Comparison of ENCODE assay signal across 14 cellular contexts in the genomic region with DNA sequence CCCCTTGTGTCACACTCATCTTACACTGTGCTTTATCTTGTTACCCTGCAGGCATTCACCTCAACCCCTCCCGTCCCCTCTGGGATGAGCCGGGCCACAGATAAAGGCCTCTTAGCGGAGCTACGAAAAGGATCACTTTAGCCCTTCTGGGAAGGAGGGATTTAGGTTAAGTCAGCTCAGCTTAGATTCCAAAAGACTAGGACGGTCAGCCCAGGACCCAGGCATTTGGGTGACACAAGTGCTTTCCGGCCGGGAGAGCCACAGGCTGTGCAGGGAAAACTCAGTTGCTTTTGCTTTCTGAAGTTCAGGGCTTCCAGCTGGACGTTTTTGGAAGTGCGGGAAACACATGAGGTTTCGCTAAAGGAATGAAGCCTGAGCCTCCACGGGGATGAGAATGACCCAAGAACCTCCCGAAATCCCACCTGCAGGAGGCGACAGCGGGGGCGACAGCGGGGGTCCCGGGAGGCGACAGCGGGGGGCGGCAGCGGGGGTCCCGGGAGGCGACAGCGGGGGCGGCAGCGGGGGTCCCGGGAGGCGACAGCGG. TPM values are rescaled to one million over a fixed set of nuclear protein-coding genes. Genes with fewer than 3 reads are reported as not detected.
DNase-seq lines count a peak whose midpoint lies in the region; ATAC-seq and TF ChIP-seq lines count a peak whose summit lies in the region.
"Had no signal": no experiment of that assay in that cellular context is flagged by ENCODE, and none has a peak within 500 bp of the region (broad histone marks: within the 10 kb centered on the region; RNA-seq: fewer than 3 reads in every experiment).

No MANE protein-coding gene starts in this region.

- DNase-seq in CD8-positive, alpha-beta memory T cell, result no peak
- DNase-seq in RPMI7951 (ENCODE audit: low read depth), result peak; percentile 55
- DNase-seq in left ventricle myocardium superior, result peak; percentile 12
- no peak for DNase-seq in T1000 (lab: John Stamatoyannopoulos, UW)
- no peak for DNase-seq in erythroblast (lab: John Stamatoyannopoulos, UW)
- no peak for DNase-seq in lower lobe of right lung
- DNase-seq: activated naive CD4-positive, alpha-beta T cell treated with Interleukin-2 at 50 U/mL for 16 hours; nucleus accumbens; stimulated activated naive CD4-positive, alpha-beta T cell had no signal

- no peak overlapping the region for H3K4me3 ChIP-seq in CD8-positive, alpha-beta memory T cell (ENCODE audit: low read length)
- no peak overlapping the region for H3K4me3 ChIP-seq in lower lobe of right lung
- H3K4me3 ChIP-seq: gastroesophageal sphincter, SJCRH30 had no signal

- no peaks in the 10 kb centered on the region for H3K9me3 ChIP-seq in CD8-positive, alpha-beta memory T cell (ENCODE audit: low read length)
- no peaks in the 10 kb centered on the region for H3K9me3 ChIP-seq in lower lobe of right lung
- H3K9me3 ChIP-seq: gastroesophageal sphincter had no signal

- no peaks in the 10 kb centered on the region for H3K27me3 Mint-ChIP-seq in CD8-positive, alpha-beta memory T cell

- CTCF ChIA-PET in CD8-positive, alpha-beta memory T cell (lab: Charles Lee), result no interaction called here

- H3K27ac ChIP-seq in 22Rv1, result no peak overlapping the region
- no peak overlapping the region for H3K27ac ChIP-seq in CD8-positive, alpha-beta memory T cell (ENCODE audit: low read depth, low read length)
- no peak overlapping the region for H3K27ac ChIP-seq in lower lobe of right lung
- H3K27ac ChIP-seq: gastroesophageal sphincter, SJCRH30 had no signal

- ATAC-seq in left ventricle myocardium superior, result no peak
- no peak for ATAC-seq in lower lobe of right lung
- ATAC-seq in GM21390 (IDR thresholded peaks at IDR 0.05; ENCODE audit: unreplicated experiment), result no peak
- ATAC-seq: CD8-positive, alpha-beta T cell; gastroesophageal sphincter had no signal

- H3K4me3 Mint-ChIP-seq in CD8-positive, alpha-beta memory T cell, result peak overlapping the region in 4 of 7 donors; percentile 5 to 47 (median 38)
- H3K4me3 Mint-ChIP-seq: CD8-positive, alpha-beta T cell had no signal

- H3K4me1 ChIP-seq in CD8-positive, alpha-beta memory T cell (ENCODE audit: insufficient read depth, low read length), result peaks cover 32% of the 10 kb centered on the region
- H3K4me1 ChIP-seq in lower lobe of right lung, result no peaks in the 10 kb centered on the region
- H3K4me1 ChIP-seq: gastroesophageal sphincter, SJCRH30 had no signal

- peaks cover 27 to 34% (median 29%) of the 10 kb centered on the region in 3 donors for H3K4me1 Mint-ChIP-seq in CD8-positive, alpha-beta memory T cell

- POLR2A ChIA-PET in CD8-positive, alpha-beta memory T cell (lab: Charles Lee), result no interaction called here

- no peaks in the 10 kb centered on the region for H3K9me3 Mint-ChIP-seq in CD8-positive, alpha-beta memory T cell
- H3K9me3 Mint-ChIP-seq: CD8-positive, alpha-beta T cell had no signal

- TF ChIP-seq CTCF in 22Rv1 (IDR thresholded peaks at IDR 0.05) (0 out of 2 replicates have a peak, but pooled peaks have one; percentile 5), lower lobe of right lung (IDR thresholded peaks at IDR 0.05) (no peak)

- intact Hi-C loops in left ventricle myocardium superior (cut with micrococcal nuclease), result no loop called here
- intact Hi-C loops in lower lobe of right lung (cut with DNase I), result no loop called here

- no peaks in the 10 kb centered on the region for H3K36me3 Mint-ChIP-seq in CD8-positive, alpha-beta memory T cell
- H3K36me3 Mint-ChIP-seq: CD8-positive, alpha-beta T cell had no signal

- H3K36me3 ChIP-seq in CD8-positive, alpha-beta memory T cell (ENCODE audit: insufficient read depth, low read length), result no peaks in the 10 kb centered on the region
- H3K36me3 ChIP-seq in lower lobe of right lung, result no peaks in the 10 kb centered on the region
- H3K36me3 ChIP-seq: gastroesophageal sphincter, SJCRH30 had no signal

- no peak for TF ChIP-seq POLR2A in erythroblast (IDR thresholded peaks at IDR 0.05; ENCODE audit: low read length)

- H3K27ac Mint-ChIP-seq in CD8-positive, alpha-beta memory T cell, result peak overlapping the region in 1 of 8 donors; percentile 47
- H3K27ac Mint-ChIP-seq: CD8-positive, alpha-beta T cell had no signal

- no peaks in the 10 kb centered on the region for H3K27me3 ChIP-seq in CD8-positive, alpha-beta memory T cell (ENCODE audit: insufficient read depth, low read length, poor library complexity, severe bottlenecking)
- no peaks in the 10 kb centered on the region for H3K27me3 ChIP-seq in lower lobe of right lung (ENCODE audit: low read depth)
- H3K27me3 ChIP-seq: SJCRH30 had no signal

RNA-seq across cellular contexts. Expression of gene METRNL, which starts 11.6 kb away (rescaled TPM):
- total RNA-seq in CD8-positive, alpha-beta memory T cell, result 10 to 100 TPM; 22.3 to 22.9 TPM
- 2.6 TPM for polyA plus RNA-seq in CD8-positive, alpha-beta memory T cell
- total RNA-seq in RPMI7951 (2014; rRNA removed; shearing (Covaris generic)), result 31.4 and 42.4 TPM in 2 replicates
- 68.4 TPM for total RNA-seq in left ventricle myocardium superior
- total RNA-seq in lower lobe of right lung, result 59.8 TPM

Comparison
In these comparisons a context has a peak if more than half of its experiments do, and no peak if none do; other contexts are left out.
1. DNase-seq: peak in RPMI7951 (single experiment) and left ventricle myocardium superior (single experiment); none in CD8-positive, alpha-beta memory T cell (0 of 5), T1000 (single experiment), erythroblast (0 of 2) and lower lobe of right lung (single experiment).